1 cellular context compared by ENCODE assay signal in genomic region chr17:17833664-17834357, GRCh38.
TF ChIP-seq lines count a peak whose summit lies in the region.

No MANE protein-coding gene starts in this region.

TF ChIP-seq in IMR-90, 13 proteins besides CTCF, POLR2A, EP300 and RAD21:
- TF ChIP-seq BHLHE40 (IDR thresholded peaks at IDR 0.05; ENCODE audit: low read depth, low read length) (no peak), FOS (IDR thresholded peaks at IDR 0.05; ENCODE audit: low read depth, low read length) (no peak), RCOR1 (IDR thresholded peaks at IDR 0.05; ENCODE audit: insufficient replicate concordance, low read length) (no peak), USF2 (IDR thresholded peaks at IDR 0.05; ENCODE audit: low read depth, low read length) (no peak), SMC3 (IDR thresholded peaks at IDR 0.05; ENCODE audit: low read depth, low read length) (no peak), MAFK (IDR thresholded peaks at IDR 0.05; ENCODE audit: low read depth, low read length) (no peak), CEBPB (IDR thresholded peaks at IDR 0.05; ENCODE audit: low read depth, low read length) (no peak), ELK1 (IDR thresholded peaks at IDR 0.05; ENCODE audit: borderline replicate concordance, low read depth, low read length) (no peak)
TF ChIP-seq in IMR-90: peak in this region for 0.
